Comparison of ENCODE assay signal across 11 cellular contexts in the genomic region with DNA sequence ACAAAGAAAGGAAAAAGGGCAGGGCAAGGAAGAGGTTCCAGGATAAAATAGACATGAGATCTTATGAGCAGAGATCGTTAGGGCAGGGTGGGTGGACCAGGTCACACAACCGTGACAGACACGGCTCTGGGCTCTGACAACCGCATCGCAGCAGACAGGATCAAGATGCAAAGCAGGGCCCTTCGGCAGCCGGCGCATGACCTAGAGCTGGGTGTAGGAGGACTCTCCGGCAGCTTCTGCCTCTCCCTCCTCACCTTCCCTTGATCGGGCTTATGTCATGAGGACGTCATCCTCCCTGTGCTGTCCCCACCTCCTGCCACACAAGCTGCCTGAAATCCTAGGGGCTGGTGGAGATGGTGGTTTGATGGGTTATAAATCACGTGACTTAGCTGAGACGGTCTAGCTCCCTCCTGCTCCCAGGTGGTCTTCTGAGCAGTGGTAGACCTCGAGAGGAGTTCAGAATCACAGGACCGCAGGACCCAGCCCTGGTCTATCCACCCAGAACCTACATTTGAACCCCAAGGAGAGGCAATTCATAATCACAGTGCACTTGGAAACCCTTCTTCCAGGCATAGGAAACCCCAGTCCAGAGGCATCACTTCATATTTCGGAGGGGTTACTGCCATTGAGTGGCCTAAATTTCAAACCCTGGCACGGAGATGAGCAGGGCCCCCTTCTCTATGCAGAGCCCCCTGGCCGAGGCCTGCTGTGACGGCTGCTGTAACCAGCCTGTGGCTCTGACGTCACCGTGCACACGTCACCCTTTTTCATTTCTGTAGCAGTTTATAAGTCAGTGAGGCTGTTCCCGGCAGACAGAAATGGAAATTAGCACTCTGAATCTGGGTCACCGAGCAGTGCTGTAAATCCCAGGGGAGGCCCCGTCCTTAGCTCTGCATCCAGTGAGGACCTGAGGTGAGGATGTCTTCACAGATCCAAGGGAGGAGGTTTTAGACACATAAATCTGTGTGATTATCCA. TPM values are rescaled to one million over a fixed set of nuclear protein-coding genes. Genes with fewer than 3 reads are reported as not detected.
DNase-seq lines count a peak whose midpoint lies in the region; ATAC-seq, FAIRE-seq and TF ChIP-seq lines count a peak whose summit lies in the region.
"Had no signal": no experiment of that assay in that cellular context is flagged by ENCODE, and none has a peak within 500 bp of the region (broad histone marks: within the 10 kb centered on the region; RNA-seq: fewer than 3 reads in every experiment).

No MANE protein-coding gene starts in this region.

- H3K36me3 ChIP-seq in HepG2 (replicated peaks in 1 of 2; ENCODE audit: control insufficient read depth in 1 of 2, insufficient read depth in 2 of 2, low read length in 2 of 2) = no peaks in the 10 kb centered on the region
- H3K36me3 ChIP-seq in GM23248 (ENCODE audit: low read depth) = no peaks in the 10 kb centered on the region
- no peaks in the 10 kb centered on the region for H3K36me3 ChIP-seq in brain microvascular endothelial cell (replicated peaks)
- H3K36me3 ChIP-seq: left ventricle myocardium inferior had no signal

- TF ChIP-seq CTCF in HepG2 (CRISPR knock-in tag; IDR thresholded peaks at IDR 0.05) (no peak), brain microvascular endothelial cell (IDR thresholded peaks at IDR 0.05; ENCODE audit: low read depth, low read length, missing control alignments) (no peak)

- peaks cover 21% of the 10 kb centered on the region for H3K4me1 ChIP-seq in HepG2 (ENCODE audit: insufficient read depth, low read length)
- no peaks in the 10 kb centered on the region for H3K4me1 ChIP-seq in GM23248 (ENCODE audit: insufficient read depth)

- H3K9ac ChIP-seq in HepG2 (ENCODE audit: insufficient read depth, low read depth, low read length) = no peak overlapping the region
- H3K9ac ChIP-seq in GM23248 = no peak overlapping the region

- TF ChIP-seq POLR2A in HepG2 (IDR thresholded peaks at IDR 0.05; ENCODE audit: insufficient read depth in 1 of 2, low read depth in 2 of 2, low read length in 2 of 2) = no peak

- no peaks in the 10 kb centered on the region for H3K9me2 ChIP-seq in GM23248 (ENCODE audit: insufficient read depth)

- H2AFZ ChIP-seq in HepG2 (ENCODE audit: low read length) (no peak overlapping the region), GM23248 (no peak overlapping the region)

- in situ Hi-C loops in HepG2 (cut with HindIII; ENCODE audit: extremely low pct_ligation_motif_present, low pct_unique_long_range_greater_than_20kb) (no loop called here), GM23248 (cut with MboI) (no loop called here), brain microvascular endothelial cell (cut with HindIII; ENCODE audit: low pct_ligation_motif_present, low sequenced_read_pairs) (no loop called here)

- H3K4me2 ChIP-seq in HepG2 (ENCODE audit: low read depth, low read length) = no peak overlapping the region
- H3K4me2 ChIP-seq in GM23248 (ENCODE audit: unreplicated experiment) = no peak overlapping the region

- DNase-seq in HepG2 (ENCODE audit: low spot score) (no peak), GM23248 (no peak), NCI-H2227 (lab: John Stamatoyannopoulos, UW; ENCODE audit: unreplicated experiment) (no peak), NCI-H524 treated with DMSO at 0.1 percent for 48 hours (lab: John Stamatoyannopoulos, UW) (no peak), brain microvascular endothelial cell (no peak)
- DNase-seq: left ventricle myocardium inferior, testis had no signal

- H3F3A ChIP-seq in GM23248 (ENCODE audit: insufficient read depth) = no peaks in the 10 kb centered on the region

- intact Hi-C loops in HepG2 (cut with micrococcal nuclease; ENCODE audit: unreplicated experiment) = no loop called here

- H3K79me2 ChIP-seq in HepG2 (ENCODE audit: insufficient read depth, low read length) = no peaks in the 10 kb centered on the region
- no peaks in the 10 kb centered on the region for H3K79me2 ChIP-seq in GM23248 (ENCODE audit: insufficient read depth)

- 38% methylated on average over 24 of the region's 25 CpGs for WGBS in HepG2 (ENCODE audit: low lambda C conversion rate)
- 46 to 50% methylated on average over 25 of the region's 25 CpGs for WGBS in GM23248 (ENCODE audit: low coverage in 1 of 2, low lambda C conversion rate in 2 of 2, missing lambda C conversion rate in 2 of 2), 2 experiments

- POLR2A ChIA-PET in HepG2 (lab: Yijun Ruan, JAX) = no interaction called here

- H3K4me3 ChIP-seq in HepG2 (replicated peaks in 1 of 3; ENCODE audit: insufficient read depth in 1 of 3, low read depth in 2 of 3, low read length in 3 of 3) (no peak overlapping the region), GM23248 (no peak overlapping the region), brain microvascular endothelial cell (ENCODE audit: low read depth, low read length) (no peak overlapping the region)
- H3K4me3 ChIP-seq: left ventricle myocardium inferior, testis had no signal

- H4K20me1 ChIP-seq in HepG2 (ENCODE audit: insufficient read depth, low read length) (no peaks in the 10 kb centered on the region), GM23248 (ENCODE audit: insufficient read depth) (no peaks in the 10 kb centered on the region)

- TF ChIP-seq EP300 in HepG2 (IDR thresholded peaks at IDR 0.05; ENCODE audit: low read depth in 2 of 2, low read length in 2 of 2) (no peak), HepG2 (CRISPR knock-in tag; IDR thresholded peaks at IDR 0.05; ENCODE audit: borderline replicate concordance) (no peak)

- FAIRE-seq in HepG2 (lab: Jason Lieb, UNC) = no peak

- no TSS peak for BruUV-seq in HepG2 (replicated peaks; lab: Mats Ljungman, UMichigan)

- H3K9me3 ChIP-seq in HepG2 (ENCODE audit: low read length) = no peaks in the 10 kb centered on the region
- no peaks in the 10 kb centered on the region for H3K9me3 ChIP-seq in GM23248 (ENCODE audit: low read depth)
- H3K9me3 ChIP-seq: left ventricle myocardium inferior, testis had no signal

- ATAC-seq in GM18498 (IDR thresholded peaks at IDR 0.05; ENCODE audit: unreplicated experiment) = peak; percentile 91
- peak; percentile 77 for ATAC-seq in GM21447 (IDR thresholded peaks at IDR 0.05; ENCODE audit: unreplicated experiment)
- ATAC-seq in HG03575 (IDR thresholded peaks at IDR 0.05; ENCODE audit: extremely low read depth, insufficient number of reproducible peaks, low FRiP score, unreplicated experiment) = peak; percentile 53
- ATAC-seq in HepG2 = no peak

- TF ChIP-seq RAD21 in HepG2 (CRISPR knock-in tag; IDR thresholded peaks at IDR 0.05) = no peak

- CTCF ChIA-PET in HepG2 (lab: Yijun Ruan, JAX; ENCODE audit: low intra/inter-chr PET ratio, low total read pairs) = no interaction called here

- peaks cover 2 to 57% of the 10 kb centered on the region in 2 experiments; a peak in 4 of 5 replicates for H3K27me3 ChIP-seq in HepG2 (ENCODE audit: control insufficient read depth in 1 of 2, insufficient read depth in 2 of 2, low read length in 2 of 2)
- no peaks in the 10 kb centered on the region for H3K27me3 ChIP-seq in GM23248 (replicated peaks; ENCODE audit: insufficient read depth)
- no peaks in the 10 kb centered on the region for H3K27me3 ChIP-seq in brain microvascular endothelial cell (replicated peaks)
- H3K27me3 ChIP-seq: testis had no signal

- no peak overlapping the region for H3K27ac ChIP-seq in HepG2 (ENCODE audit: extremely low read length, insufficient read depth, low read length)
- H3K27ac ChIP-seq in GM23248 = no peak overlapping the region
- no peak overlapping the region for H3K27ac ChIP-seq in brain microvascular endothelial cell
- H3K27ac ChIP-seq: HL-60, left ventricle myocardium inferior, testis had no signal

RNA-seq across cellular contexts. Expression of a gene that starts 8.7 kb away (rescaled TPM):
- 4.2 and 4.5 TPM in 2 replicates for total RNA-seq in HepG2 (2016; rRNA removed; fragmentation: Illumina TruSeq; extraction: Trizol)
- 0.10 TPM in 1 of 2 replicates, not detected in the other for total RNA-seq in HepG2 (2016; cell fraction: cytosol; rRNA removed; fragmentation: Illumina TruSeq; extraction: Trizol; ENCODE audit: low read depth)
- total RNA-seq in HepG2 (2016; cell fraction: insoluble cytoplasmic fraction; rRNA removed; fragmentation: Illumina TruSeq; extraction: Trizol) = 4.0 and 4.5 TPM in 2 replicates
- 1.2 and 1.3 TPM in 2 replicates for total RNA-seq in HepG2 (2016; cell fraction: membrane; rRNA removed; fragmentation: Illumina TruSeq; extraction: Trizol)
- 0.56 and 1.4 TPM in 2 replicates for total RNA-seq in HepG2 (2016; cell fraction: nucleus; rRNA removed; fragmentation: Illumina TruSeq; extraction: Trizol)
- polyA plus RNA-seq in HepG2 (2011; rRNA removed) (8.7 and 11.3 TPM in 2 replicates), GM23248 (2016; fragmentation: Nextera tagmentation; extraction: Ambion mirVana) (not detected in 2 replicates)
- 11.0 and 18.6 TPM in 2 replicates for polyA plus RNA-seq in HepG2 (2011; cell fraction: cytosol; rRNA removed)
- 3.2 and 3.5 TPM in 2 replicates for polyA plus RNA-seq in HepG2 (2011; cell fraction: nucleus; rRNA removed)
- 9.4 and 18.5 TPM in 2 replicates for polyA plus RNA-seq in HepG2 (2012)
- 0.07 and 0.20 TPM in 2 replicates for polyA plus RNA-seq in HepG2 (2016; cell fraction: cytosol; fragmentation: Illumina TruSeq; extraction: Trizol; ENCODE audit: low read depth)
- 2.7 and 3.0 TPM in 2 replicates for polyA plus RNA-seq in HepG2 (2016; cell fraction: insoluble cytoplasmic fraction; fragmentation: Illumina TruSeq; extraction: Trizol; ENCODE audit: low read depth)
- polyA plus RNA-seq in HepG2 (2016; cell fraction: membrane; fragmentation: Illumina TruSeq; extraction: Trizol; ENCODE audit: low read depth) = 0.43 and 0.55 TPM in 2 replicates
- 1.1 and 2.3 TPM in 2 replicates for polyA plus RNA-seq in HepG2 (2016; cell fraction: nucleus; fragmentation: Illumina TruSeq; extraction: Trizol; ENCODE audit: insufficient read depth, low read depth)
- polyA minus RNA-seq in HepG2 (2011; rRNA and poly(A)+ RNA removed; ENCODE audit: low replicate concordance) = 31.5 TPM in 1 of 2 replicates, not detected in the other
- polyA minus RNA-seq in HepG2 (2011; cell fraction: cytosol; rRNA and poly(A)+ RNA removed) = 9.9 and 14.7 TPM in 2 replicates
- polyA minus RNA-seq in HepG2 (2011; cell fraction: nucleus; rRNA and poly(A)+ RNA removed) = 0.77 and 1.4 TPM in 2 replicates
- total RNA-seq in GM23248 (2014; rRNA removed; shearing (Covaris generic)) = not detected in 2 replicates
- total RNA-seq: left ventricle myocardium inferior had no signal

RNA-seq across cellular contexts. Expression of a gene that starts 43.6 kb away (rescaled TPM):
- total RNA-seq in HepG2 (2016; rRNA removed; fragmentation: Illumina TruSeq; extraction: Trizol) = not detected in 2 replicates
- total RNA-seq in HepG2 (2016; cell fraction: cytosol; rRNA removed; fragmentation: Illumina TruSeq; extraction: Trizol; ENCODE audit: low read depth) = not detected in 2 replicates
- not detected in 2 replicates for total RNA-seq in HepG2 (2016; cell fraction: insoluble cytoplasmic fraction; rRNA removed; fragmentation: Illumina TruSeq; extraction: Trizol)
- total RNA-seq in HepG2 (2016; cell fraction: membrane; rRNA removed; fragmentation: Illumina TruSeq; extraction: Trizol) = not detected in 2 replicates
- total RNA-seq in HepG2 (2016; cell fraction: nucleus; rRNA removed; fragmentation: Illumina TruSeq; extraction: Trizol) = not detected in 2 replicates
- polyA plus RNA-seq in HepG2 (2011; rRNA removed) (not detected in 2 replicates), GM23248 (2016; fragmentation: Nextera tagmentation; extraction: Ambion mirVana) (not detected in 2 replicates)
- not detected in 2 replicates for polyA plus RNA-seq in HepG2 (2011; cell fraction: cytosol; rRNA removed)
- polyA plus RNA-seq in HepG2 (2011; cell fraction: nucleus; rRNA removed) = not detected in 2 replicates
- not detected in 2 replicates for polyA plus RNA-seq in HepG2 (2012)
- polyA plus RNA-seq in HepG2 (2016; cell fraction: cytosol; fragmentation: Illumina TruSeq; extraction: Trizol; ENCODE audit: low read depth) = not detected in 2 replicates
- polyA plus RNA-seq in HepG2 (2016; cell fraction: insoluble cytoplasmic fraction; fragmentation: Illumina TruSeq; extraction: Trizol; ENCODE audit: low read depth) = not detected in 2 replicates
- not detected in 2 replicates for polyA plus RNA-seq in HepG2 (2016; cell fraction: membrane; fragmentation: Illumina TruSeq; extraction: Trizol; ENCODE audit: low read depth)
- polyA plus RNA-seq in HepG2 (2016; cell fraction: nucleus; fragmentation: Illumina TruSeq; extraction: Trizol; ENCODE audit: insufficient read depth, low read depth) = not detected in 2 replicates
- not detected in 2 replicates for polyA minus RNA-seq in HepG2 (2011; rRNA and poly(A)+ RNA removed; ENCODE audit: low replicate concordance)
- polyA minus RNA-seq in HepG2 (2011; cell fraction: cytosol; rRNA and poly(A)+ RNA removed) = not detected in 2 replicates
- polyA minus RNA-seq in HepG2 (2011; cell fraction: nucleus; rRNA and poly(A)+ RNA removed) = not detected in 2 replicates
- total RNA-seq in GM23248 (2014; rRNA removed; shearing (Covaris generic)) = not detected in 2 replicates
- total RNA-seq: left ventricle myocardium inferior had no signal
